ENCODE assay signal across 15 cellular contexts in the genomic region with DNA sequence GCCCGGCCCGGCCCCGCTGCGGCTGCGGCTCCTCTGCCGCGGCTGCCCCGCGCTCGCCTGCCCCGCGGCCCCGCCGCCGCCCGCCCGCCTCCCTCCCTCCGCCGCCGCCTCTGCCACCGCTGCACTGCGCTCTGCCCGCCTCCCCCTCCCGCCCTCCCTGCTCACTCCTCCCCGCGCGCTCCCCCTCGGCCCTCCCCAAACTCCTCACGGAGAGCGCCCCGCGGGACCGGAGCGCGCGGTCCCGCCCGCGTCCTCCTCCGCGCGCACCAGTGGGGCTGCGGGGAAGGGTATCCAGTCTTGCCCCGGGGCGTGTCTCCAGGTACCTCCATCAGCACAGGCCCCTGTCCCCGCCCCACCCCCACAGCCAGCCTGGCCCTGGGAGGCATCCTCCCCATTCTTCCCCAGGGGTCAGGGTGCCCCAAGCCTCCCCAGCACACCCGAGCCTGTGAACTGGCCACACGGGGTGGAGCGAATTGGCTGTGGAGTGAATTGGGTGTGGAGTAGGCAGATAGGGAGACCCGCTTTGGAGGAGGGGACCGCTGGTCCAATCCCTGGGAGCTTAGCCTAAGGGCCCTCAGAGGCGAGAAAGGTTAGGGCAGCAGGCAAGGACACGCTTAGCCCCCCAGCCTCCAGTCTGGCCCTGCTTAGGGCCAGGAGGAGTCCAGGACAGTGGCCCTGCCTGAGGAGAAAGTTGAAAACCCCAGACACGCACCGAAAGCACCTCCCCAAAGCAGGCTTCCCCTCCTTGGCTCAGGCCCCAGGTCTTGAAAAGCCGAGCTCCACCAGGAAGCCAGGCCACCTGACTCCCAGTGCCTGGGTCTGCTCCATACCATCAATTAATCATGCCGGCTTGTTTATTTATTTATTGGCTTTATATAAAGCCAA.
DNase-seq lines count a peak whose midpoint lies in the region; ATAC-seq, FAIRE-seq and TF ChIP-seq lines count a peak whose summit lies in the region.
"Had no signal": no experiment of that assay in that cellular context is flagged by ENCODE, and none has a peak within 500 bp of the region (broad histone marks: within the 10 kb centered on the region; RNA-seq: fewer than 3 reads in every experiment).

No MANE protein-coding gene starts in this region.

- in situ Hi-C loops in GM12878 (cut with MboI), result no loop called here

- FAIRE-seq in GM12878 (lab: Jason Lieb, UNC) (no peak), kidney (lab: Jason Lieb, UNC) (no peak)

- peaks cover 93% of the 10 kb centered on the region for H3K27me3 Mint-ChIP-seq in type B pancreatic cell

- H3K9me3 ChIP-seq in GM12878 (replicated peaks; ENCODE audit: control insufficient read depth, insufficient read depth, low read length), result no peaks in the 10 kb centered on the region
- no peaks in the 10 kb centered on the region for H3K9me3 ChIP-seq in kidney (ENCODE audit: control insufficient read depth in 1 of 2, low read length in 2 of 2)
- H3K9me3 ChIP-seq: heart right ventricle had no signal

- intact Hi-C loops in cardiac septum (cut with DNase I), result no loop called here
- intact Hi-C loops in left ventricle myocardium superior (cut with micrococcal nuclease), result no loop called here
- intact Hi-C loops in GM12878 (cut with micrococcal nuclease; ENCODE audit: unreplicated experiment), result no loop called here
- intact Hi-C loops in kidney (cut with DNase I), result no loop called here

- no peak overlapping the region for H3K27ac Mint-ChIP-seq in type B pancreatic cell
- H3K27ac Mint-ChIP-seq: activated CD8-positive, alpha-beta memory T cell treated with anti-CD3 and anti-CD28 coated beads, Interleukin-2, amount 10 ng/mL, durations not matched to agents 7 days and 5 days had no signal

- no peak overlapping the region for H3K27ac ChIP-seq in GM12878 (ENCODE audit: control insufficient read depth, insufficient read depth)
- H3K27ac ChIP-seq in kidney (ENCODE audit: low read depth in 2 of 2, low read length in 2 of 2), result no peak overlapping the region
- H3K27ac ChIP-seq: epithelial cell of prostate, heart right ventricle, SK-N-MC had no signal

- no peak for ATAC-seq in left ventricle myocardium superior
- ATAC-seq in GM12878, result no peak
- ATAC-seq in GM19467 (IDR thresholded peaks at IDR 0.05; ENCODE audit: unreplicated experiment), result no peak
- ATAC-seq in GM18870 (IDR thresholded peaks at IDR 0.05; ENCODE audit: unreplicated experiment), result no peak
- ATAC-seq: activated CD8-positive, alpha-beta memory T cell treated with anti-CD3 and anti-CD28 coated beads, Interleukin-2, amount 10 ng/mL, durations not matched to agents 7 days and 5 days had no signal

- H3K36me3 ChIP-seq in GM12878 (ENCODE audit: control insufficient read depth in 2 of 2, insufficient read depth in 2 of 2, low read length in 1 of 2), result no peaks in the 10 kb centered on the region
- H3K36me3 ChIP-seq in kidney (ENCODE audit: control insufficient read depth in 1 of 2, insufficient read depth in 2 of 2, low read length in 2 of 2), result no peaks in the 10 kb centered on the region
- H3K36me3 ChIP-seq: heart right ventricle had no signal

- 20% methylated on average over 15 of the region's 57 CpGs for WGBS in GM12878 (ENCODE audit: insufficient coverage, insufficient replicate concordance, low lambda C conversion rate, missing lambda C conversion rate)

- no peaks in the 10 kb centered on the region for H3K36me3 Mint-ChIP-seq in type B pancreatic cell
- H3K36me3 Mint-ChIP-seq: activated CD8-positive, alpha-beta memory T cell treated with anti-CD3 and anti-CD28 coated beads, Interleukin-2, amount 10 ng/mL, durations not matched to agents 7 days and 5 days; activated naive CD4-positive, alpha-beta T cell treated with anti-CD3 and anti-CD28 coated beads, Interleukin-2, amount 50 U/mL, for 24 hours had no signal

- DNase-seq in cardiac septum (ENCODE audit: low spot score) (peak; percentile 68), left ventricle myocardium superior (no peak), GM12878 (ENCODE audit: low read depth, low spot score) (no peak), left kidney (ENCODE audit: low read depth, low spot score) (peak; percentile 34), type B pancreatic cell (ENCODE audit: extremely low spot score, unreplicated experiment) (no peak), kidney (no peak)
- DNase-seq: activated CD8-positive, alpha-beta memory T cell treated with anti-CD3 and anti-CD28 coated beads, Interleukin-2, amount 10 ng/mL, durations not matched to agents 7 days and 5 days; Calu3; central memory CD4-positive, alpha-beta T cell; heart right ventricle had no signal

- RAD21 ChIA-PET in GM12878 (lab: Charles Lee; ENCODE audit: unreplicated experiment), result no interaction called here

- no peaks in the 10 kb centered on the region for H3K4me1 ChIP-seq in GM12878 (ENCODE audit: control insufficient read depth, insufficient read depth, low read length)
- no peaks in the 10 kb centered on the region for H3K4me1 ChIP-seq in kidney (ENCODE audit: control insufficient read depth in 1 of 2, insufficient read depth in 1 of 2, low read depth in 1 of 2, low read length in 2 of 2)

- H3K4me3 ChIP-seq in GM12878 (no peak overlapping the region), kidney (ENCODE audit: low read length in 2 of 2) (no peak overlapping the region)
- H3K4me3 ChIP-seq: SK-N-MC had no signal

- POLR2A ChIA-PET in GM12878 (lab: Charles Lee), result no interaction called here

- H3K27me3 ChIP-seq in GM12878 (replicated peaks in 1 of 2; ENCODE audit: control insufficient read depth in 2 of 2, insufficient read depth in 2 of 2, low read length in 1 of 2), result peaks cover 6 to 10% of the 10 kb centered on the region in 2 experiments; a peak in 3 of 4 replicates

- no peak overlapping the region for H2AFZ ChIP-seq in GM12878 (ENCODE audit: control insufficient read depth, low read depth, low read length)

- TF ChIP-seq POLR2A in GM12878 (IDR thresholded peaks at IDR 0.05; ENCODE audit: low read depth, low read length), result no peak

- peak overlapping the region; percentile 63 for H3K4me3 Mint-ChIP-seq in type B pancreatic cell
- H3K4me3 Mint-ChIP-seq: activated CD8-positive, alpha-beta memory T cell treated with anti-CD3 and anti-CD28 coated beads, Interleukin-2, amount 10 ng/mL, durations not matched to agents 7 days and 5 days had no signal

- no peak for TF ChIP-seq EP300 in GM12878 (IDR thresholded peaks at IDR 0.05; ENCODE audit: borderline replicate concordance in 1 of 2, control insufficient read depth in 1 of 2, low read depth in 2 of 2, low read length in 2 of 2)

- no peak overlapping the region for H3K4me2 ChIP-seq in GM12878 (ENCODE audit: control insufficient read depth, insufficient read depth)

- peaks cover 6% of the 10 kb centered on the region for H3K4me1 Mint-ChIP-seq in type B pancreatic cell (ENCODE audit: unreplicated experiment)

- H3K79me2 ChIP-seq in GM12878 (ENCODE audit: control insufficient read depth, insufficient read depth, low read length), result no peaks in the 10 kb centered on the region

- H3K9me3 Mint-ChIP-seq in type B pancreatic cell, result no peaks in the 10 kb centered on the region
- H3K9me3 Mint-ChIP-seq: activated naive CD4-positive, alpha-beta T cell treated with anti-CD3 and anti-CD28 coated beads, Interleukin-2, amount 50 U/mL, for 24 hours had no signal

- TF ChIP-seq CTCF in GM12878 (IDR thresholded peaks at IDR 0.05 in 2 of 3, conservative IDR thresholded peaks at IDR 0.05 in 1 of 3; ENCODE audit: control insufficient read depth in 2 of 3, extremely low read depth in 1 of 3, insufficient read depth in 1 of 3, low read depth in 3 of 3, low read length in 3 of 3), result no peak
- no peak for TF ChIP-seq CTCF in type B pancreatic cell (conservative IDR thresholded peaks at IDR 0.05)
- no peak for TF ChIP-seq CTCF in kidney (IDR thresholded peaks at IDR 0.05; ENCODE audit: borderline replicate concordance, extremely low read depth, insufficient read depth)

- no peaks in the 10 kb centered on the region for H4K20me1 ChIP-seq in GM12878 (ENCODE audit: control insufficient read depth, insufficient read depth)

- BruUV-seq in GM12878 (replicated peaks; lab: Mats Ljungman, UMichigan), result no TSS peak

- no peak for TF ChIP-seq RAD21 in GM12878 (IDR thresholded peaks at IDR 0.05; ENCODE audit: insufficient read depth, low read depth, low read length)

- SMC1A ChIA-PET in GM12878 (lab: Charles Lee; ENCODE audit: uncharacterized antibody, unreplicated experiment), result no interaction called here

- H3K9ac ChIP-seq in GM12878 (ENCODE audit: control insufficient read depth, insufficient read depth, low read length), result no peak overlapping the region
- no peak overlapping the region for H3K9ac ChIP-seq in kidney (ENCODE audit: low read length in 2 of 2)

- CTCF ChIA-PET in GM12878 (lab: Yijun Ruan, JAX), result no interaction called here

TF ChIP-seq in GM12878, 131 proteins besides CTCF, POLR2A, EP300 and RAD21:
- TF ChIP-seq SUZ12 (IDR thresholded peaks at IDR 0.05; ENCODE audit: unreplicated experiment) (peak; percentile 36), MTA3 (IDR thresholded peaks at IDR 0.05; ENCODE audit: borderline replicate concordance, low read length) (no peak)
TF ChIP-seq in GM12878: peak in this region for 1.

Comparison
In these comparisons a context has a peak if more than half of its experiments do, and no peak if none do; other contexts are left out.
1. DNase-seq: peak in cardiac septum (single experiment) and left kidney (single experiment); none in left ventricle myocardium superior (single experiment), GM12878 (single experiment), type B pancreatic cell (single experiment) and kidney (single experiment).